ENCODE assay signal across 12 cellular contexts in genomic region chr14:24959791-24960331, GRCh38.
DNase-seq lines count a peak whose midpoint lies in the region; ATAC-seq and TF ChIP-seq lines count a peak whose summit lies in the region.
"Had no signal": no experiment of that assay in that cellular context is flagged by ENCODE, and none has a peak within 500 bp of the region (broad histone marks: within the 10 kb centered on the region; RNA-seq: fewer than 3 reads in every experiment).

No MANE protein-coding gene starts in this region.

- H3K79me2 ChIP-seq in mammary epithelial cell (ENCODE audit: insufficient read depth, low read length) = no peaks in the 10 kb centered on the region

- H3K9me3 Mint-ChIP-seq in activated naive CD4-positive, alpha-beta T cell treated with anti-CD3 and anti-CD28 coated beads for 36 hours = no peaks in the 10 kb centered on the region
- peaks cover 0 to 1% (median 0%) of the 10 kb centered on the region in 5 donors for H3K9me3 Mint-ChIP-seq in CD8-positive, alpha-beta memory T cell

- intact Hi-C loops in left lung (cut with DNase I) = no loop called here
- intact Hi-C loops in activated naive CD4-positive, alpha-beta T cell treated with anti-CD3 and anti-CD28 coated beads for 36 hours (cut with micrococcal nuclease) = no loop called here
- intact Hi-C loops in mammary epithelial cell (cut with micrococcal nuclease) = no loop called here

- no peak overlapping the region for H3K4me3 ChIP-seq in left lung
- no peak overlapping the region for H3K4me3 ChIP-seq in mammary epithelial cell (replicated peaks in 1 of 3; ENCODE audit: insufficient read depth in 1 of 3, low read depth in 2 of 3, low read length in 3 of 3)
- no peak overlapping the region for H3K4me3 ChIP-seq in CD8-positive, alpha-beta memory T cell (ENCODE audit: low read length)
- H3K4me3 ChIP-seq: ascending aorta had no signal

- peaks cover 0 to 5% of the 10 kb centered on the region in 2 donors for H3K4me1 ChIP-seq in left lung
- no peaks in the 10 kb centered on the region for H3K4me1 ChIP-seq in mammary epithelial cell (ENCODE audit: insufficient read depth, low read length)
- H3K4me1 ChIP-seq in CD8-positive, alpha-beta memory T cell (ENCODE audit: insufficient read depth, low read length) = no peaks in the 10 kb centered on the region

- H3K9me3 ChIP-seq in left lung (no peaks in the 10 kb centered on the region), mammary epithelial cell (replicated peaks; ENCODE audit: insufficient read depth, low read length) (peaks cover 26% of the 10 kb centered on the region)
- H3K9me3 ChIP-seq in CD8-positive, alpha-beta memory T cell (ENCODE audit: low read length) = no peaks in the 10 kb centered on the region
- H3K9me3 ChIP-seq: ascending aorta had no signal

- H3K9ac ChIP-seq in mammary epithelial cell (ENCODE audit: insufficient read depth, low read length) = no peak overlapping the region

- POLR2A ChIA-PET in CD8-positive, alpha-beta memory T cell (lab: Charles Lee) = no interaction called here

- H3K27me3 ChIP-seq in left lung = no peaks in the 10 kb centered on the region
- no peaks in the 10 kb centered on the region for H3K27me3 ChIP-seq in mammary epithelial cell (ENCODE audit: insufficient read depth, low read length)
- no peaks in the 10 kb centered on the region for H3K27me3 ChIP-seq in CD8-positive, alpha-beta memory T cell (ENCODE audit: insufficient read depth, low read length, poor library complexity, severe bottlenecking)
- H3K27me3 ChIP-seq: ascending aorta had no signal

- H3K36me3 Mint-ChIP-seq in activated naive CD4-positive, alpha-beta T cell treated with anti-CD3 and anti-CD28 coated beads for 36 hours (ENCODE audit: low read depth) = no peaks in the 10 kb centered on the region
- peaks cover 0 to 2% (median 0%) of the 10 kb centered on the region in 3 donors for H3K36me3 Mint-ChIP-seq in CD8-positive, alpha-beta memory T cell

- TF ChIP-seq CTCF in left lung (IDR thresholded peaks at IDR 0.05) (no peak), mammary epithelial cell (conservative IDR thresholded peaks at IDR 0.05 in 1 of 2, IDR thresholded peaks at IDR 0.05 in 1 of 2; ENCODE audit: extremely low read depth in 1 of 2, insufficient read depth in 1 of 2, low read depth in 1 of 2, low read length in 2 of 2) (no peak)

- dilution Hi-C loops in mammary epithelial cell (cut with HindIII; ENCODE audit: low sequenced_read_pairs) = no loop called here

- no peak overlapping the region for H2AFZ ChIP-seq in mammary epithelial cell (ENCODE audit: low read depth, low read length)

- CTCF ChIA-PET in activated naive CD4-positive, alpha-beta T cell treated with anti-CD3 and anti-CD28 coated beads for 36 hours (lab: Charles Lee) = no interaction called here
- CTCF ChIA-PET in mammary epithelial cell (lab: Charles Lee; ENCODE audit: low non-redundant PET) = no interaction called here
- CTCF ChIA-PET in CD8-positive, alpha-beta memory T cell (lab: Charles Lee) = no interaction called here

- in situ Hi-C loops in mammary epithelial cell (cut with MboI; ENCODE audit: low sequenced_read_pairs in 2 of 2) = no loop called here

- H3K36me3 ChIP-seq in left lung (no peaks in the 10 kb centered on the region), mammary epithelial cell (ENCODE audit: insufficient read depth, low read length) (no peaks in the 10 kb centered on the region)
- H3K36me3 ChIP-seq in CD8-positive, alpha-beta memory T cell (ENCODE audit: insufficient read depth, low read length) = no peaks in the 10 kb centered on the region
- H3K36me3 ChIP-seq: ascending aorta had no signal

- ATAC-seq in GM18502 (IDR thresholded peaks at IDR 0.05; ENCODE audit: poor library complexity, unreplicated experiment) = peak; percentile 68
- peak; percentile 83 for ATAC-seq in GM21786 (IDR thresholded peaks at IDR 0.05; ENCODE audit: unreplicated experiment)
- ATAC-seq in left lung = peak; percentile 21

- peaks cover 2% of the 10 kb centered on the region for H3K27me3 Mint-ChIP-seq in activated naive CD4-positive, alpha-beta T cell treated with anti-CD3 and anti-CD28 coated beads for 36 hours (ENCODE audit: low read depth)
- H3K27me3 Mint-ChIP-seq in CD8-positive, alpha-beta memory T cell = peaks cover 3 to 34% of the 10 kb centered on the region in 2 donors
- H3K27me3 Mint-ChIP-seq: progenitor cell of endocrine pancreas had no signal

- no peaks in the 10 kb centered on the region for H3K4me1 Mint-ChIP-seq in activated naive CD4-positive, alpha-beta T cell treated with anti-CD3 and anti-CD28 coated beads for 36 hours (ENCODE audit: low read depth)
- H3K4me1 Mint-ChIP-seq in CD8-positive, alpha-beta memory T cell = no peaks in the 10 kb centered on the region

- BruUV-seq in mammary epithelial cell (replicated peaks; lab: Mats Ljungman, UMichigan) = no TSS peak

- no peaks in the 10 kb centered on the region for H4K20me1 ChIP-seq in mammary epithelial cell (ENCODE audit: insufficient read depth, low read length)

- H3K27ac Mint-ChIP-seq in activated naive CD4-positive, alpha-beta T cell treated with anti-CD3 and anti-CD28 coated beads for 36 hours = no peak overlapping the region
- H3K27ac Mint-ChIP-seq in CD8-positive, alpha-beta memory T cell = no peak overlapping the region
- H3K27ac Mint-ChIP-seq: progenitor cell of endocrine pancreas had no signal

- DNase-seq in HuH-7.5 (ENCODE audit: low spot score) = peak; percentile 25
- no peak for DNase-seq in left lung
- DNase-seq in NK-92 treated with Interleukin-12 subunit alpha and Interleukin-12 subunit beta, amount 100 ng/mL, for 24 hours (lab: John Stamatoyannopoulos, UW) = no peak
- DNase-seq in activated naive CD4-positive, alpha-beta T cell treated with anti-CD3 and anti-CD28 coated beads for 36 hours = no peak
- DNase-seq in mammary epithelial cell = no peak
- DNase-seq in CD8-positive, alpha-beta memory T cell = no peak
- DNase-seq: head of caudate nucleus; stimulated activated naive CD4-positive, alpha-beta T cell had no signal

- peak overlapping the region; percentile 16 to 24 for H3K27ac ChIP-seq in left lung
- H3K27ac ChIP-seq in mammary epithelial cell (ENCODE audit: insufficient read depth, low read depth, low read length) = no peak overlapping the region
- H3K27ac ChIP-seq in CD8-positive, alpha-beta memory T cell (ENCODE audit: low read depth, low read length) = no peak overlapping the region
- H3K27ac ChIP-seq: ascending aorta had no signal

- no peak overlapping the region for H3K4me3 Mint-ChIP-seq in activated naive CD4-positive, alpha-beta T cell treated with anti-CD3 and anti-CD28 coated beads for 36 hours
- H3K4me3 Mint-ChIP-seq in CD8-positive, alpha-beta memory T cell = no peak overlapping the region

- no peak overlapping the region for H3K4me2 ChIP-seq in mammary epithelial cell (ENCODE audit: insufficient read depth, low read depth, low read length)

- 43% methylated on average over 1 of the region's 1 CpG for WGBS in mammary epithelial cell (ENCODE audit: low coverage, missing lambda C conversion rate)

Comparison
In these comparisons a context has a peak if more than half of its experiments do, and no peak if none do; other contexts are left out.
1. ATAC-seq: peak in every context shown above with its lines; median percentile 83 in GM21786; 68 in GM18502; 21 in left lung.
2. H3K27ac ChIP-seq: peak in left lung (2 of 2); none in mammary epithelial cell (single experiment) and CD8-positive, alpha-beta memory T cell (single experiment).